ENCODE assay signal across 17 cellular contexts in the genomic region with DNA sequence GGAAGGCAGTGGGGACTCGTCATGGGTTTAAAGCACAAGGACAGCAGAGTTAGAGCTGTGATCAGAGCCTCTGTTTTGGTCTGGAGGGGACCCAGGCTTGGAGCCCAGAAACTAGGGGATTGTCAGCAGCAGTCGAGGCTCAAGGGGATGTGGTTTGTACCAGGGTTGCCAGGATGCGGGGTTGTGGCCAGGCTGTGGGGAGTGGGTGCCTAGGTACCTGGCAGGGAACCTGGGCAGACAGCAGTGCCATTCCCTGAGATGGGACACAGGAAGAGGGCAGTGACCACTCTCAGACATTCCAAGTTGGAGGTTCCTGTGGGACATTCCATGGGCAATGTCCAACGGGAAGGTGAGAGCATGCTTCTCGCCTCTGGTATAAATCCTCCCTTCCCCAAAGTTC.
DNase-seq lines count a peak whose midpoint lies in the region; ATAC-seq and TF ChIP-seq lines count a peak whose summit lies in the region.
"Had no signal": no experiment of that assay in that cellular context is flagged by ENCODE, and none has a peak within 500 bp of the region (broad histone marks: within the 10 kb centered on the region; RNA-seq: fewer than 3 reads in every experiment).

No MANE protein-coding gene starts in this region.

- H3K36me3 Mint-ChIP-seq in activated naive CD8-positive, alpha-beta T cell: peaks cover under 1% of the 10 kb centered on the region
- peaks cover 4% of the 10 kb centered on the region for H3K36me3 Mint-ChIP-seq in activated naive CD8-positive, alpha-beta T cell treated with anti-CD3 and anti-CD28 coated beads for 36 hours
- H3K36me3 Mint-ChIP-seq in activated T-helper 17 cell treated with anti-CD3 and anti-CD28 coated beads, Interleukin-2, amount 50 U/mL, for 72 hours (ENCODE audit: low read depth): peaks cover 5% of the 10 kb centered on the region
- H3K36me3 Mint-ChIP-seq in mesothelial cell of epicardium (no peaks in the 10 kb centered on the region), type B pancreatic cell (no peaks in the 10 kb centered on the region)

- H3K4me1 Mint-ChIP-seq in activated naive CD8-positive, alpha-beta T cell (ENCODE audit: low read depth): peaks cover 68% of the 10 kb centered on the region
- peaks cover 51% of the 10 kb centered on the region for H3K4me1 Mint-ChIP-seq in activated naive CD8-positive, alpha-beta T cell treated with anti-CD3 and anti-CD28 coated beads for 36 hours
- H3K4me1 Mint-ChIP-seq in activated T-helper 17 cell treated with anti-CD3 and anti-CD28 coated beads, Interleukin-2, amount 50 U/mL, for 72 hours: peaks cover 59% of the 10 kb centered on the region
- H3K4me1 Mint-ChIP-seq in mesothelial cell of epicardium (peaks cover 17% of the 10 kb centered on the region), type B pancreatic cell (ENCODE audit: unreplicated experiment) (peaks cover 37% of the 10 kb centered on the region)

- H3K36me3 ChIP-seq in HAP-1 (replicated peaks): no peaks in the 10 kb centered on the region
- H3K36me3 ChIP-seq: neutrophil, right lobe of liver had no signal

- H3K4me1 ChIP-seq in HAP-1: no peaks in the 10 kb centered on the region
- H3K4me1 ChIP-seq: right lobe of liver had no signal

- DNase-seq in activated naive CD8-positive, alpha-beta T cell treated with anti-CD3 and anti-CD28 coated beads for 36 hours: no peak
- no peak for DNase-seq in mesothelial cell of epicardium (ENCODE audit: low spot score in 2 of 2, unreplicated experiment in 2 of 2)
- no peak for DNase-seq in type B pancreatic cell (ENCODE audit: extremely low spot score, unreplicated experiment)
- no peak for DNase-seq in HAP-1 (ENCODE audit: low spot score in 2 of 2)
- no peak for DNase-seq in NCI-H1417 (lab: John Stamatoyannopoulos, UW)
- DNase-seq: activated T-cell treated with anti-CD3 and anti-CD28 coated beads for 4 hours; effector memory CD4-positive, alpha-beta T cell; GDM1; kidney; NCI-H2029 treated with DMSO at 0.1 percent for 48 hours; right lobe of liver had no signal

- no peak for ATAC-seq in activated T-helper 17 cell treated with anti-CD3 and anti-CD28 coated beads, Interleukin-2, amount 50 U/mL, for 72 hours (replicated peaks)
- ATAC-seq in GM18502 (IDR thresholded peaks at IDR 0.05; ENCODE audit: poor library complexity, unreplicated experiment): no peak
- ATAC-seq: GM12878, K562, right lobe of liver had no signal

- H3K27ac Mint-ChIP-seq in activated naive CD8-positive, alpha-beta T cell: peak overlapping the region; percentile 46
- H3K27ac Mint-ChIP-seq in activated naive CD8-positive, alpha-beta T cell treated with anti-CD3 and anti-CD28 coated beads for 36 hours: no peak overlapping the region
- peak overlapping the region; percentile 88 for H3K27ac Mint-ChIP-seq in activated T-helper 17 cell treated with anti-CD3 and anti-CD28 coated beads, Interleukin-2, amount 50 U/mL, for 72 hours
- H3K27ac Mint-ChIP-seq in mesothelial cell of epicardium: peak overlapping the region; percentile 27
- H3K27ac Mint-ChIP-seq in type B pancreatic cell: peak overlapping the region; percentile 71

- no peaks in the 10 kb centered on the region for H3K27me3 ChIP-seq in HAP-1 (ENCODE audit: low read depth)
- H3K27me3 ChIP-seq: neutrophil, right lobe of liver had no signal

- TF ChIP-seq CTCF in mesothelial cell of epicardium (IDR thresholded peaks at IDR 0.05; ENCODE audit: unreplicated experiment) (no peak), type B pancreatic cell (conservative IDR thresholded peaks at IDR 0.05) (no peak)

- in situ Hi-C loops in HAP-1 (cut with MboI; ENCODE audit: low sequenced_read_pairs): no loop called here

- H3K27me3 Mint-ChIP-seq in activated naive CD8-positive, alpha-beta T cell: no peaks in the 10 kb centered on the region
- no peaks in the 10 kb centered on the region for H3K27me3 Mint-ChIP-seq in activated naive CD8-positive, alpha-beta T cell treated with anti-CD3 and anti-CD28 coated beads for 36 hours
- H3K27me3 Mint-ChIP-seq in activated T-helper 17 cell treated with anti-CD3 and anti-CD28 coated beads, Interleukin-2, amount 50 U/mL, for 72 hours: no peaks in the 10 kb centered on the region
- peaks cover 8% of the 10 kb centered on the region for H3K27me3 Mint-ChIP-seq in mesothelial cell of epicardium (ENCODE audit: low read depth)
- H3K27me3 Mint-ChIP-seq in type B pancreatic cell: no peaks in the 10 kb centered on the region

- H3K9me3 ChIP-seq in HAP-1: no peaks in the 10 kb centered on the region
- H3K9me3 ChIP-seq: neutrophil, right lobe of liver had no signal

- H3K4me3 ChIP-seq in HAP-1: no peak overlapping the region
- H3K4me3 ChIP-seq: GM12878, K562, right lobe of liver had no signal

- no peak overlapping the region for H3K4me3 Mint-ChIP-seq in activated naive CD8-positive, alpha-beta T cell
- no peak overlapping the region for H3K4me3 Mint-ChIP-seq in activated naive CD8-positive, alpha-beta T cell treated with anti-CD3 and anti-CD28 coated beads for 36 hours
- H3K4me3 Mint-ChIP-seq in activated T-helper 17 cell treated with anti-CD3 and anti-CD28 coated beads, Interleukin-2, amount 50 U/mL, for 72 hours: no peak overlapping the region
- H3K4me3 Mint-ChIP-seq in mesothelial cell of epicardium (no peak overlapping the region), type B pancreatic cell (no peak overlapping the region)

- H3K9me3 Mint-ChIP-seq in activated naive CD8-positive, alpha-beta T cell (ENCODE audit: low read depth): no peaks in the 10 kb centered on the region
- H3K9me3 Mint-ChIP-seq in activated naive CD8-positive, alpha-beta T cell treated with anti-CD3 and anti-CD28 coated beads for 36 hours: no peaks in the 10 kb centered on the region
- H3K9me3 Mint-ChIP-seq in activated T-helper 17 cell treated with anti-CD3 and anti-CD28 coated beads, Interleukin-2, amount 50 U/mL, for 72 hours: no peaks in the 10 kb centered on the region
- H3K9me3 Mint-ChIP-seq in mesothelial cell of epicardium (no peaks in the 10 kb centered on the region), type B pancreatic cell (no peaks in the 10 kb centered on the region)
